8 cellular contexts compared by ENCODE assay signal in genomic region chr6:143510326-143510725, GRCh38. TPM values are rescaled to one million over a fixed set of nuclear protein-coding genes. Genes with fewer than 3 reads are reported as not detected.
A peak's percentile ranks its signal among the peaks of the same experiment; 100 is the strongest.
DNase-seq lines count a peak whose midpoint lies in the region; ATAC-seq and TF ChIP-seq lines count a peak whose summit lies in the region.
"Not testable (repeated sequence)": the region's sequence is repeated elsewhere in the genome, so short reads cannot be mapped to it uniquely, and the experiment has no call there.

No MANE protein-coding gene starts in this region.

- peaks cover 25% of the 10 kb centered on the region for H3K36me3 Mint-ChIP-seq in activated CD8-positive, alpha-beta T cell treated with anti-CD3 and anti-CD28 coated beads, Interleukin-2, amount 10 ng/mL, durations not matched to agents 7 days and 5 days (ENCODE audit: low read depth)
- H3K36me3 Mint-ChIP-seq in MCF 10A (ENCODE audit: insufficient read depth, unreplicated experiment) = peaks cover 27% of the 10 kb centered on the region

- H3K18ac ChIP-seq in mesenchymal stem cell (ENCODE audit: low read depth in 1 of 2, low read length in 2 of 2) = not testable (repeated sequence)

- not testable (repeated sequence) for H3K27ac ChIP-seq in mesenchymal stem cell (ENCODE audit: low read length, poor library complexity, severe bottlenecking); psoas muscle; upper lobe of left lung

- H3K27ac Mint-ChIP-seq in activated CD8-positive, alpha-beta T cell treated with anti-CD3 and anti-CD28 coated beads, Interleukin-2, amount 10 ng/mL, durations not matched to agents 7 days and 5 days = peak overlapping the region; percentile 94
- not testable (repeated sequence) for H3K27ac Mint-ChIP-seq in MCF 10A (ENCODE audit: low read depth, unreplicated experiment)

- not testable (repeated sequence) for H3K27me3 ChIP-seq in mesenchymal stem cell (ENCODE audit: control insufficient read depth in 1 of 2, insufficient read depth in 1 of 2, low read length in 2 of 2); psoas muscle (ENCODE audit: insufficient read depth in 3 of 3, low read length in 2 of 3); upper lobe of left lung

- not testable (repeated sequence) for H3K23ac ChIP-seq in mesenchymal stem cell (ENCODE audit: low read length in 2 of 2)

- H3K36me3 ChIP-seq in ES-I3 (ENCODE audit: insufficient read depth, low read length) = not testable (repeated sequence)
- H3K36me3 ChIP-seq in mesenchymal stem cell (ENCODE audit: control insufficient read depth in 1 of 2, insufficient read depth in 2 of 2, low read depth in 1 of 2, low read length in 2 of 2) (peaks cover 0 to 22% of the 10 kb centered on the region in 2 experiments), psoas muscle (ENCODE audit: insufficient read depth in 1 of 2, low read depth in 1 of 2) (peaks cover 0 to 22% of the 10 kb centered on the region in 2 donors), upper lobe of left lung (peaks cover 0 to 16% (median 6%) of the 10 kb centered on the region in 4 donors)

- H2BK12ac ChIP-seq in mesenchymal stem cell (ENCODE audit: low read length in 2 of 2) = not testable (repeated sequence)

- H2AK5ac ChIP-seq in mesenchymal stem cell (ENCODE audit: low read length, severe bottlenecking) = not testable (repeated sequence)

- WGBS in mesenchymal stem cell = 96% methylated on average over 13 of the region's 13 CpGs
- WGBS in psoas muscle, 3 donors = 93 to 95% (median 94%) methylated on average over 13 of the region's 13 CpGs
- WGBS in upper lobe of left lung, 2 donors = 94% methylated on average over 13 of the region's 13 CpGs

- H3K4me3 ChIP-seq in NB4 (ENCODE audit: low read depth, low read length) = peak overlapping the region; percentile 74
- H3K4me3 ChIP-seq in fibroblast of mammary gland (ENCODE audit: control insufficient read depth, low read depth, low read length) = peak overlapping the region; percentile 78
- peak overlapping the region in 1 of 2 experiments; percentile 84 for H3K4me3 ChIP-seq in mesenchymal stem cell (ENCODE audit: insufficient read depth in 1 of 2, low read depth in 1 of 2, low read length in 2 of 2)
- peak overlapping the region; percentile 85 for H3K4me3 ChIP-seq in psoas muscle
- H3K4me3 ChIP-seq in upper lobe of left lung = peak overlapping the region in 3 of 4 donors; percentile 65 to 90 (median 74)

- ATAC-seq in activated CD8-positive, alpha-beta T cell treated with anti-CD3 and anti-CD28 coated beads, Interleukin-2, amount 10 ng/mL, durations not matched to agents 7 days and 5 days; psoas muscle; upper lobe of left lung (ENCODE audit: low FRiP score in 2 of 2): not testable (repeated sequence)

- not testable (repeated sequence) for H3K14ac ChIP-seq in mesenchymal stem cell (ENCODE audit: low read length in 2 of 2)

- not testable (repeated sequence) for TF ChIP-seq EP300 in upper lobe of left lung (IDR thresholded peaks at IDR 0.05)

- peak overlapping the region; percentile 75; the same call in 1 of the 2 replicates for H3K9ac ChIP-seq in ES-I3 (ENCODE audit: low read depth, low read length)
- H3K9ac ChIP-seq in mesenchymal stem cell (ENCODE audit: low read length) = peak overlapping the region; percentile 95

- H3K79me1 ChIP-seq in mesenchymal stem cell (replicated peaks; ENCODE audit: low read length, poor library complexity, severe bottlenecking) = peaks cover 10% of the 10 kb centered on the region

- CTCF ChIA-PET in activated CD8-positive, alpha-beta T cell treated with anti-CD3 and anti-CD28 coated beads, Interleukin-2, amount 10 ng/mL, durations not matched to agents 7 days and 5 days (lab: Charles Lee) = interaction anchor here (1.0 to 1.1 kb wide), 2 partner anchors 11 to 525 kb away, joined by 3 to 5 read pairs; no protein-coding TSS in a partner anchor
- CTCF ChIA-PET in MCF 10A (lab: Yijun Ruan, JAX) = not testable (repeated sequence)

- peaks cover 20% of the 10 kb centered on the region for H3K4me1 Mint-ChIP-seq in activated CD8-positive, alpha-beta T cell treated with anti-CD3 and anti-CD28 coated beads, Interleukin-2, amount 10 ng/mL, durations not matched to agents 7 days and 5 days (ENCODE audit: low read depth)
- H3K4me1 Mint-ChIP-seq in MCF 10A (ENCODE audit: insufficient read depth, unreplicated experiment) = peaks cover 24% of the 10 kb centered on the region

- not testable (repeated sequence) for DNase-seq in NB4 (ENCODE audit: low read depth); activated CD8-positive, alpha-beta T cell treated with anti-CD3 and anti-CD28 coated beads, Interleukin-2, amount 10 ng/mL, durations not matched to agents 7 days and 5 days; MCF 10A (ENCODE audit: unreplicated experiment); fibroblast of mammary gland (ENCODE audit: low read depth); mesenchymal stem cell; psoas muscle
- peak in 1 of 2 donors; percentile 41 for DNase-seq in upper lobe of left lung

- not testable (repeated sequence) for H3K4me2 ChIP-seq in mesenchymal stem cell (ENCODE audit: low read length, poor library complexity, severe bottlenecking)

- not testable (repeated sequence) for H2BK120ac ChIP-seq in mesenchymal stem cell (ENCODE audit: low read depth, low read length)

- not testable (repeated sequence) for H4K8ac ChIP-seq in mesenchymal stem cell (ENCODE audit: low read length)

- H3K4ac ChIP-seq in mesenchymal stem cell (ENCODE audit: low read depth in 1 of 2, low read length in 2 of 2) = not testable (repeated sequence)

- POLR2A ChIA-PET in activated CD8-positive, alpha-beta T cell treated with anti-CD3 and anti-CD28 coated beads, Interleukin-2, amount 10 ng/mL, durations not matched to agents 7 days and 5 days (lab: Charles Lee) = interaction anchor here (1.0 to 2.0 kb wide), 4 partner anchors 26 to 83 kb away, joined by 3 to 9 read pairs (median 4); partner anchors contain the start of genes ADAT2 and PEX3
- POLR2A ChIA-PET in MCF 10A (lab: Yijun Ruan, JAX) = not testable (repeated sequence)

- not testable (repeated sequence) for H3K9me3 Mint-ChIP-seq in activated CD8-positive, alpha-beta T cell treated with anti-CD3 and anti-CD28 coated beads, Interleukin-2, amount 10 ng/mL, durations not matched to agents 7 days and 5 days (ENCODE audit: insufficient read depth); MCF 10A (ENCODE audit: unreplicated experiment)

- H2BK5ac ChIP-seq in mesenchymal stem cell (ENCODE audit: low read depth, low read length, poor library complexity, severe bottlenecking) = not testable (repeated sequence)

- not testable (repeated sequence) for H2BK15ac ChIP-seq in mesenchymal stem cell (ENCODE audit: low read depth, poor library complexity, severe bottlenecking)

- not testable (repeated sequence) for H2AFZ ChIP-seq in mesenchymal stem cell (ENCODE audit: low read depth, low read length)

- H3K9me3 ChIP-seq in ES-I3 (ENCODE audit: control insufficient read depth, insufficient read depth, low read length); mesenchymal stem cell (ENCODE audit: control insufficient read depth, low read length); psoas muscle; upper lobe of left lung: not testable (repeated sequence)

- not testable (repeated sequence) for H3K27me3 Mint-ChIP-seq in activated CD8-positive, alpha-beta T cell treated with anti-CD3 and anti-CD28 coated beads, Interleukin-2, amount 10 ng/mL, durations not matched to agents 7 days and 5 days (ENCODE audit: low read depth); MCF 10A (ENCODE audit: insufficient read depth, unreplicated experiment)

- H3K4me1 ChIP-seq in ES-I3 (ENCODE audit: insufficient read depth, low read length) = not testable (repeated sequence)
- H3K4me1 ChIP-seq in mesenchymal stem cell (ENCODE audit: control insufficient read depth, insufficient read depth, low read depth, low read length) (peaks cover 12% of the 10 kb centered on the region), psoas muscle (peaks cover 13% of the 10 kb centered on the region), upper lobe of left lung (peaks cover 12 to 39% (median 31%) of the 10 kb centered on the region in 4 donors)

- not testable (repeated sequence) for BruUV-seq in MCF 10A (replicated peaks; lab: Mats Ljungman, UMichigan)

- not testable (repeated sequence) for TF ChIP-seq POLR2A in NB4 (IDR thresholded peaks at IDR 0.05; ENCODE audit: extremely low read depth, insufficient read length); upper lobe of left lung (IDR thresholded peaks at IDR 0.05)

- intact Hi-C loops in MCF 10A (cut with micrococcal nuclease) = not testable (repeated sequence)
- intact Hi-C loops in psoas muscle (cut with DNase I) = loop anchor here in 1 of 2 donors (5.0 kb wide), 1 partner anchor 58 kb away; the partner anchor contains the start of genes ADAT2 and PEX3

- H3K4me3 Mint-ChIP-seq in activated CD8-positive, alpha-beta T cell treated with anti-CD3 and anti-CD28 coated beads, Interleukin-2, amount 10 ng/mL, durations not matched to agents 7 days and 5 days = peak overlapping the region; percentile 82
- H3K4me3 Mint-ChIP-seq in MCF 10A (ENCODE audit: unreplicated experiment) = peak overlapping the region; percentile 91

- H4K91ac ChIP-seq in mesenchymal stem cell (ENCODE audit: low read length) = not testable (repeated sequence)

- TF ChIP-seq CTCF in NB4 (IDR thresholded peaks at IDR 0.05; ENCODE audit: low read depth, low read length); MCF 10A (IDR thresholded peaks at IDR 0.05; ENCODE audit: unreplicated experiment); fibroblast of mammary gland (conservative IDR thresholded peaks at IDR 0.05; ENCODE audit: control insufficient read depth, insufficient read depth, low read depth, low read length); psoas muscle (IDR thresholded peaks at IDR 0.05); upper lobe of left lung (IDR thresholded peaks at IDR 0.05): not testable (repeated sequence)

RNA-seq across cellular contexts. Expression of gene FUCA2, which starts 1.2 kb away (rescaled TPM):
- total RNA-seq in activated CD8-positive, alpha-beta T cell treated with anti-CD3 and anti-CD28 coated beads, Interleukin-2, amount 10 ng/mL, durations not matched to agents 7 days and 5 days = 10 to 100 TPM; 10.7 to 13.8 TPM
- total RNA-seq in MCF 10A (2022) (54.8 and 62.2 TPM in 2 replicates), psoas muscle (10 to 100 TPM in 3 of 4 donors, 1 to 10 TPM in 1; 8.7 to 13.5 (median 11.2) TPM), upper lobe of left lung (10 to 100 TPM; 23.1 to 69.9 (median 34.2) TPM)
- 108 TPM for polyA plus RNA-seq in mesenchymal stem cell (2013, experiment 1 of 2)
- polyA plus RNA-seq in mesenchymal stem cell (2013, experiment 2 of 2) = 117 TPM
- polyA plus RNA-seq in psoas muscle = 10 to 100 TPM in 2 of 3 donors, 1 to 10 TPM in 1; 9.0 to 32.3 (median 11.4) TPM

RNA-seq across cellular contexts. Expression of gene PEX3, which starts 59.7 kb away (rescaled TPM):
- 10 to 100 TPM; 14.5 to 15.1 TPM for total RNA-seq in activated CD8-positive, alpha-beta T cell treated with anti-CD3 and anti-CD28 coated beads, Interleukin-2, amount 10 ng/mL, durations not matched to agents 7 days and 5 days
- total RNA-seq in MCF 10A (2022) (19.8 and 24.3 TPM in 2 replicates), psoas muscle (10 to 100 TPM; 12.9 to 17.9 (median 14.0) TPM), upper lobe of left lung (10 to 100 TPM in 4 of 6 donors, 1 to 10 TPM in 2; 3.4 to 18.5 (median 13.1) TPM)
- 14.2 TPM for polyA plus RNA-seq in mesenchymal stem cell (2013, experiment 1 of 2)
- 13.8 TPM for polyA plus RNA-seq in mesenchymal stem cell (2013, experiment 2 of 2)
- polyA plus RNA-seq in psoas muscle = 10 to 100 TPM in 1 of 3 donors, 1 to 10 TPM in 2; 7.1 to 13.0 (median 7.7) TPM

RNA-seq across cellular contexts. Expression of gene ADAT2, which starts 59.8 kb away (rescaled TPM):
- total RNA-seq in activated CD8-positive, alpha-beta T cell treated with anti-CD3 and anti-CD28 coated beads, Interleukin-2, amount 10 ng/mL, durations not matched to agents 7 days and 5 days = 10 to 100 TPM; 21.4 to 22.0 TPM
- total RNA-seq in MCF 10A (2022) = 23.2 and 27.7 TPM in 2 replicates
- 3.8 TPM for polyA plus RNA-seq in mesenchymal stem cell (2013, experiment 1 of 2)
- polyA plus RNA-seq in mesenchymal stem cell (2013, experiment 2 of 2) = 3.4 TPM
- 1 to 10 TPM; 1.2 to 1.7 (median 1.5) TPM for total RNA-seq in psoas muscle
- polyA plus RNA-seq in psoas muscle = 1 to 10 TPM in 2 of 3 donors, under 1 TPM in 1; 0.55 to 2.6 (median 2.1) TPM
- total RNA-seq in upper lobe of left lung = 10 to 100 TPM in 1 of 6 donors, 1 to 10 TPM in 5; 4.9 to 11.5 (median 6.8) TPM
